Comparison of ENCODE assay signal across 8 cellular contexts in genomic region chr10:3782456-3783312, GRCh38. TPM values are rescaled to one million over a fixed set of nuclear protein-coding genes. Genes with fewer than 3 reads are reported as not detected.
A peak's percentile ranks its signal among the peaks of the same experiment; 100 is the strongest.
DNase-seq lines count a peak whose midpoint lies in the region; ATAC-seq, FAIRE-seq and TF ChIP-seq lines count a peak whose summit lies in the region.

No MANE protein-coding gene starts in this region.

- peaks cover 4% of the 10 kb centered on the region for H3K9me3 Mint-ChIP-seq in astrocyte (ENCODE audit: unreplicated experiment)

- peaks cover 47% of the 10 kb centered on the region for H3K36me3 ChIP-seq in astrocyte (ENCODE audit: insufficient read depth, low read length)
- peaks cover 0 to 45% (median 29%) of the 10 kb centered on the region in 3 donors for H3K36me3 ChIP-seq in pancreas

- H3K9ac ChIP-seq in astrocyte (ENCODE audit: low read length) = peak overlapping the region; percentile 100

- H3K27ac ChIP-seq in astrocyte (ENCODE audit: low read depth, low read length) (peak overlapping the region; percentile 98), pancreas (peak overlapping the region; percentile 100)

- intact Hi-C loops in left cardiac atrium (cut with DNase I) (loop anchor here (5.0 to 10.0 kb wide), 6 partner anchors 255 to 882 kb away; no protein-coding TSS in a partner anchor), pancreas (cut with DNase I) (no loop called here)

- peak overlapping the region; percentile 99 for H3K4me3 Mint-ChIP-seq in astrocyte (ENCODE audit: unreplicated experiment)

- no peaks in the 10 kb centered on the region for H3K9me3 ChIP-seq in astrocyte (ENCODE audit: insufficient read depth, low read depth, low read length)
- no peaks in the 10 kb centered on the region for H3K9me3 ChIP-seq in pancreas

- peak overlapping the region; percentile 100 for H3K27ac Mint-ChIP-seq in astrocyte (ENCODE audit: unreplicated experiment)

- H4K20me1 ChIP-seq in astrocyte (ENCODE audit: insufficient read depth, low read length) = peaks cover 69% of the 10 kb centered on the region

- FAIRE-seq in astrocyte (lab: Jason Lieb, UNC) = peak; percentile 23
- FAIRE-seq in pancreas (lab: Jason Lieb, UNC) = no peak

- H3K4me3 ChIP-seq in astrocyte (ENCODE audit: insufficient read depth, low read depth, low read length) (peak overlapping the region; percentile 97), pancreas (peak overlapping the region; percentile 67 to 97 (median 88))

- H3K79me2 ChIP-seq in astrocyte (ENCODE audit: insufficient read depth, low read length) = peaks cover 77% of the 10 kb centered on the region

- DNase-seq in GM04503 (ENCODE audit: low read depth) = peak; percentile 92
- peak; percentile 89 for DNase-seq in SIG-M5 treated with dmso at 0.1 percent for 504 hours (lab: John Stamatoyannopoulos, UW; ENCODE audit: unreplicated experiment)
- DNase-seq in astrocyte (ENCODE audit: low read depth) = peak; percentile 95
- DNase-seq in left cardiac atrium = peak; percentile 66
- DNase-seq in pancreas = peak in 5 of 6 donors; percentile 51 to 70 (median 64)
- no peak for DNase-seq in DMS79 (lab: John Stamatoyannopoulos, UW)
- DNase-seq in OCI-M2 (lab: John Stamatoyannopoulos, UW; ENCODE audit: unreplicated experiment) = no peak

- H3K4me1 ChIP-seq in astrocyte (ENCODE audit: insufficient read depth, low read length) (peaks cover 54% of the 10 kb centered on the region), pancreas (peaks cover 13 to 46% (median 41%) of the 10 kb centered on the region in 3 donors)

- ATAC-seq in HG03342 (IDR thresholded peaks at IDR 0.05; ENCODE audit: unreplicated experiment) (peak; percentile 12), left cardiac atrium (peak; percentile 38 to 42), pancreas (peak; percentile 14 to 46 (median 42))

- peaks cover 62% of the 10 kb centered on the region for H3K36me3 Mint-ChIP-seq in astrocyte (ENCODE audit: low read depth, unreplicated experiment)

- no peak for TF ChIP-seq CTCF in astrocyte (IDR thresholded peaks at IDR 0.05; ENCODE audit: insufficient read depth, low read depth, low read length)
- no peak for TF ChIP-seq CTCF in pancreas (IDR thresholded peaks at IDR 0.05)

- WGBS in pancreas, 2 donors = 36 to 41% methylated on average over 13 of the region's 13 CpGs

- peaks cover 18% of the 10 kb centered on the region for H3K4me1 Mint-ChIP-seq in astrocyte (ENCODE audit: low read depth, unreplicated experiment)

- no peaks in the 10 kb centered on the region for H3K27me3 Mint-ChIP-seq in astrocyte (ENCODE audit: low read depth, unreplicated experiment)

- H2AFZ ChIP-seq in astrocyte (ENCODE audit: low read depth, low read length) = no peak overlapping the region

- peak overlapping the region; percentile 91 for H3K4me2 ChIP-seq in astrocyte (ENCODE audit: low read length)

- H3K27me3 ChIP-seq in astrocyte (ENCODE audit: insufficient read depth, low read length) = no peaks in the 10 kb centered on the region
- H3K27me3 ChIP-seq in pancreas = no peaks in the 10 kb centered on the region

RNA-seq across cellular contexts. Expression of gene KLF6, which starts 2.3 kb away (rescaled TPM):
- total RNA-seq in astrocyte (250 and 319 TPM in 2 replicates), left cardiac atrium (10 to 100 TPM; 76.3 to 78.7 TPM), pancreas (100 to 1,000 TPM in 1 of 6 donors, 10 to 100 TPM in 5; 41.2 to 157 (median 70.5) TPM)
- polyA plus RNA-seq in pancreas = 10 to 100 TPM; 29.0 to 41.0 TPM

Comparison
In these comparisons a context has a peak if more than half of its experiments do, and no peak if none do; other contexts are left out.
1. DNase-seq: peak in GM04503 (single experiment), SIG-M5 treated with dmso at 0.1 percent for 504 hours (single experiment), astrocyte (single experiment), left cardiac atrium (single experiment) and pancreas (5 of 6); none in DMS79 (single experiment) and OCI-M2 (single experiment).
2. intact Hi-C loops: an anchor here in left cardiac atrium (5.0 to 10.0 kb wide); none called in pancreas.
3. Peak in every context shown above with its lines, with median percentiles within 50 percentile points of each other: ATAC-seq.